ENCODE assay signal across 12 cellular contexts in genomic region chr5:69494481-69494880, GRCh38. TPM values are rescaled to one million over a fixed set of nuclear protein-coding genes. Genes with fewer than 3 reads are reported as not detected.
DNase-seq lines count a peak whose midpoint lies in the region; ATAC-seq and TF ChIP-seq lines count a peak whose summit lies in the region.
"Had no signal": no experiment of that assay in that cellular context is flagged by ENCODE, and none has a peak within 500 bp of the region (broad histone marks: within the 10 kb centered on the region; RNA-seq: fewer than 3 reads in every experiment).

No MANE protein-coding gene starts in this region.

- ATAC-seq in activated CD8-positive, alpha-beta T cell treated with anti-CD3 and anti-CD28 coated beads, Interleukin-2, amount 10 ng/mL, durations not matched to agents 7 days and 5 days: no peak
- no peak for ATAC-seq in activated CD8-positive, alpha-beta T cell treated with anti-CD3 and anti-CD28 coated beads for 36 hours
- ATAC-seq in T-helper 17 cell (no peak), HG03469 (IDR thresholded peaks at IDR 0.05; ENCODE audit: unreplicated experiment) (no peak), HG02973 (IDR thresholded peaks at IDR 0.05; ENCODE audit: unreplicated experiment) (no peak)

- no peaks in the 10 kb centered on the region for H3K36me3 Mint-ChIP-seq in activated CD8-positive, alpha-beta T cell treated with anti-CD3 and anti-CD28 coated beads, Interleukin-2, amount 10 ng/mL, durations not matched to agents 7 days and 5 days (ENCODE audit: low read depth)
- no peaks in the 10 kb centered on the region for H3K36me3 Mint-ChIP-seq in activated CD8-positive, alpha-beta T cell treated with anti-CD3 and anti-CD28 coated beads for 36 hours (ENCODE audit: low read depth)
- peaks cover 2% of the 10 kb centered on the region for H3K36me3 Mint-ChIP-seq in T-helper 17 cell (ENCODE audit: low read depth)

- no peaks in the 10 kb centered on the region for H3K9me3 Mint-ChIP-seq in activated CD8-positive, alpha-beta T cell treated with anti-CD3 and anti-CD28 coated beads, Interleukin-2, amount 10 ng/mL, durations not matched to agents 7 days and 5 days (ENCODE audit: insufficient read depth)
- H3K9me3 Mint-ChIP-seq in activated CD8-positive, alpha-beta T cell treated with anti-CD3 and anti-CD28 coated beads for 36 hours: no peaks in the 10 kb centered on the region

- CTCF ChIA-PET in activated CD8-positive, alpha-beta T cell treated with anti-CD3 and anti-CD28 coated beads, Interleukin-2, amount 10 ng/mL, durations not matched to agents 7 days and 5 days (lab: Charles Lee): no interaction called here
- CTCF ChIA-PET in activated CD8-positive, alpha-beta T cell treated with anti-CD3 and anti-CD28 coated beads for 36 hours (lab: Charles Lee): no interaction called here

- peaks cover 21% of the 10 kb centered on the region; the same call in 1 of the 2 replicates for H3K27me3 ChIP-seq in iPS-20b (ENCODE audit: insufficient read depth, low read length)
- H3K27me3 ChIP-seq in stomach: peaks cover 0 to 54% (median 11%) of the 10 kb centered on the region in 3 donors

- TF ChIP-seq POLR2A in stomach (IDR thresholded peaks at IDR 0.05): no peak

- TF ChIP-seq CTCF in activated CD8-positive, alpha-beta T cell treated with anti-CD3 and anti-CD28 coated beads for 36 hours (IDR thresholded peaks at IDR 0.05): no peak
- peak in 1 of 7 experiments; percentile 11 for TF ChIP-seq CTCF in stomach (IDR thresholded peaks at IDR 0.05)

- no peak for DNase-seq in activated CD8-positive, alpha-beta T cell treated with anti-CD3 and anti-CD28 coated beads, Interleukin-2, amount 10 ng/mL, durations not matched to agents 7 days and 5 days
- DNase-seq in activated CD8-positive, alpha-beta T cell treated with anti-CD3 and anti-CD28 coated beads for 36 hours: no peak
- DNase-seq in T-helper 17 cell: no peak
- DNase-seq in stomach: no peak
- DNase-seq in NCI-H187 (lab: John Stamatoyannopoulos, UW): no peak
- DNase-seq: adrenal gland; NCI-H187 treated with DMSO at 0.1 percent for 48 hours; stimulated activated CD4-positive, alpha-beta T cell treated with anti-CD3 and anti-CD28 coated beads, Interleukin-4, amount 100 ng/mL, for 24 hours; SW 1271 had no signal

- peak overlapping the region; percentile 36 for H3K4me3 Mint-ChIP-seq in activated CD8-positive, alpha-beta T cell treated with anti-CD3 and anti-CD28 coated beads, Interleukin-2, amount 10 ng/mL, durations not matched to agents 7 days and 5 days
- H3K4me3 Mint-ChIP-seq in activated CD8-positive, alpha-beta T cell treated with anti-CD3 and anti-CD28 coated beads for 36 hours: no peak overlapping the region
- H3K4me3 Mint-ChIP-seq in T-helper 17 cell: peak overlapping the region; percentile 28

- H3K4me3 ChIP-seq in iPS-20b (ENCODE audit: low read length) (peak overlapping the region; percentile 79), stomach (peak overlapping the region; percentile 59 to 83 (median 70))

- H3K9me3 ChIP-seq in T-helper 17 cell (ENCODE audit: control insufficient read depth, low read length, poor library complexity, severe bottlenecking) (no peaks in the 10 kb centered on the region), iPS-20b (ENCODE audit: insufficient read depth, low read depth, low read length) (no peaks in the 10 kb centered on the region), stomach (no peaks in the 10 kb centered on the region)
- H3K9me3 ChIP-seq: adrenal gland had no signal

- peaks cover 48% of the 10 kb centered on the region for H3K27me3 Mint-ChIP-seq in activated CD8-positive, alpha-beta T cell treated with anti-CD3 and anti-CD28 coated beads, Interleukin-2, amount 10 ng/mL, durations not matched to agents 7 days and 5 days (ENCODE audit: low read depth)
- peaks cover 51% of the 10 kb centered on the region for H3K27me3 Mint-ChIP-seq in activated CD8-positive, alpha-beta T cell treated with anti-CD3 and anti-CD28 coated beads for 36 hours
- H3K27me3 Mint-ChIP-seq in T-helper 17 cell: peaks cover 59% of the 10 kb centered on the region

- no peak overlapping the region for H3K27ac Mint-ChIP-seq in activated CD8-positive, alpha-beta T cell treated with anti-CD3 and anti-CD28 coated beads, Interleukin-2, amount 10 ng/mL, durations not matched to agents 7 days and 5 days
- H3K27ac Mint-ChIP-seq in activated CD8-positive, alpha-beta T cell treated with anti-CD3 and anti-CD28 coated beads for 36 hours: no peak overlapping the region
- H3K27ac Mint-ChIP-seq in T-helper 17 cell: no peak overlapping the region

- WGBS in stomach, 5 donors: 28 to 57% (median 45%) methylated on average over 7 of the region's 7 CpGs

- H3K9ac ChIP-seq in iPS-20b (ENCODE audit: low read depth, low read length): peak overlapping the region; percentile 87; the same call in 1 of the 2 replicates

- TF ChIP-seq EP300 in stomach (IDR thresholded peaks at IDR 0.05): no peak

- H3K4me1 Mint-ChIP-seq in activated CD8-positive, alpha-beta T cell treated with anti-CD3 and anti-CD28 coated beads, Interleukin-2, amount 10 ng/mL, durations not matched to agents 7 days and 5 days (ENCODE audit: low read depth): peaks cover 12% of the 10 kb centered on the region
- peaks cover 2% of the 10 kb centered on the region for H3K4me1 Mint-ChIP-seq in activated CD8-positive, alpha-beta T cell treated with anti-CD3 and anti-CD28 coated beads for 36 hours (ENCODE audit: low read depth)
- peaks cover 10% of the 10 kb centered on the region for H3K4me1 Mint-ChIP-seq in T-helper 17 cell

- H3K27ac ChIP-seq in iPS-20b (ENCODE audit: low read length): no peak overlapping the region
- peak overlapping the region in 4 of 5 donors; percentile 90 to 95 (median 92) for H3K27ac ChIP-seq in stomach
- H3K27ac ChIP-seq: adrenal gland had no signal

- POLR2A ChIA-PET in activated CD8-positive, alpha-beta T cell treated with anti-CD3 and anti-CD28 coated beads, Interleukin-2, amount 10 ng/mL, durations not matched to agents 7 days and 5 days (lab: Charles Lee): no interaction called here
- POLR2A ChIA-PET in activated CD8-positive, alpha-beta T cell treated with anti-CD3 and anti-CD28 coated beads for 36 hours (lab: Charles Lee): no interaction called here

- intact Hi-C loops in activated CD8-positive, alpha-beta T cell treated with anti-CD3 and anti-CD28 coated beads for 36 hours (cut with micrococcal nuclease): no loop called here
- intact Hi-C loops in stomach (cut with DNase I; ENCODE audit: low total_unique reads): no loop called here

- H3K36me3 ChIP-seq in iPS-20b (ENCODE audit: insufficient read depth, low read depth, low read length) (no peaks in the 10 kb centered on the region), stomach (no peaks in the 10 kb centered on the region)
- H3K36me3 ChIP-seq: adrenal gland had no signal

- peaks cover 8% of the 10 kb centered on the region; the same call in 1 of the 2 replicates for H3K4me1 ChIP-seq in iPS-20b (ENCODE audit: insufficient read depth, low read length)
- peaks cover 19 to 52% (median 39%) of the 10 kb centered on the region in 4 donors for H3K4me1 ChIP-seq in stomach

RNA-seq across cellular contexts. Expression of gene OCLN, which starts 1.9 kb away (rescaled TPM):
- 1 to 10 TPM; 1.3 to 2.2 TPM for total RNA-seq in activated CD8-positive, alpha-beta T cell treated with anti-CD3 and anti-CD28 coated beads, Interleukin-2, amount 10 ng/mL, durations not matched to agents 7 days and 5 days
- 1 to 10 TPM in 1 of 2 experiments, under 1 TPM in 1; 0.56 to 1.0 TPM for total RNA-seq in activated CD8-positive, alpha-beta T cell treated with anti-CD3 and anti-CD28 coated beads for 36 hours
- total RNA-seq in T-helper 17 cell (1 to 10 TPM; 2.0 to 9.0 TPM), stomach (10 to 100 TPM; 17.5 to 81.9 (median 52.3) TPM)
- 10 to 100 TPM in 1 of 3 donors, 1 to 10 TPM in 2; 4.4 to 12.5 (median 7.3) TPM for polyA plus RNA-seq in stomach
